ENCODE assay signal across 8 cellular contexts in the genomic region with DNA sequence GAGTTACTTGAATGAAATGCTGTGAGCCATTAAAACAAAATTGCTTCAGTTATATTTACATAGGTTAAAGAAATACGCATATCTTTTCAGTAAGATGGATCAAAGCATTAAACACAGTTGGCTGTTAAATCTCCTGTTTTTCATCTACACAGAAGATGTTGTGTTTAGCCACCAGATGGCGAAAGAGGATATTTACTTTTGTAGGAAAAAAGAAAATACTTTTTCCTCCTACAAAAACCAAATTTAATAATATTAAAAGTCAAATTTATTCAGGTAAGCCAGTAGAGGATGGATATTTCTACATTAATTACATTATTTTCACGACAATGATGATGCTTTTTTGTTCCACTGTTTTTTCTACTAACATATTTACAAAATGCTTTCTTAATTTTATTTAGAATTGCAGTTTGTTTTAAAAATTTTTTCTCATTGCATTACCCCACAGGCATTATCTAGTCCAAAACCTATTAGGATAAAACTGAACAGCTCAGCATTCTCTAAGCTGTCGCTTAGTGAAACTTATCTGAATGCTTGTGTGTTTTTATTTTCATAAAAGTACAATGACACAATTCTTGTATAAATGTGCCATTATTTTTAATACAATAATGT.
DNase-seq lines count a peak whose midpoint lies in the region; ATAC-seq and TF ChIP-seq lines count a peak whose summit lies in the region.

No MANE protein-coding gene starts in this region.

- no peaks in the 10 kb centered on the region for H3K27me3 Mint-ChIP-seq in WTC11 (ENCODE audit: low read depth)
- H3K27me3 Mint-ChIP-seq in natural killer cell treated with Interleukin-12 subunit alpha and Interleukin-12 subunit beta and Interleukin-15 and Interleukin-18, amount 100 ng/mL, for 72 hours, result no peaks in the 10 kb centered on the region
- H3K27me3 Mint-ChIP-seq in naive thymus-derived CD8-positive, alpha-beta T cell, result no peaks in the 10 kb centered on the region

- H3K27me3 ChIP-seq in right lobe of liver, result no peaks in the 10 kb centered on the region

- POLR2A ChIA-PET in WTC11 (lab: Charles Lee), result no interaction called here
- POLR2A ChIA-PET in naive thymus-derived CD8-positive, alpha-beta T cell (lab: Charles Lee), result no interaction called here

- TF ChIP-seq CTCF in WTC11 (IDR thresholded peaks at IDR 0.05) (0 out of 2 replicates have a peak, but pooled peaks have one; percentile 32), right lobe of liver (IDR thresholded peaks at IDR 0.05) (peak; percentile 37 to 60 (median 50))

- no peaks in the 10 kb centered on the region for H3K9me3 Mint-ChIP-seq in WTC11
- peaks cover 2% of the 10 kb centered on the region for H3K9me3 Mint-ChIP-seq in natural killer cell treated with Interleukin-12 subunit alpha and Interleukin-12 subunit beta and Interleukin-15 and Interleukin-18, amount 100 ng/mL, for 72 hours
- peaks cover 0 to 7% (median 0%) of the 10 kb centered on the region in 9 donors for H3K9me3 Mint-ChIP-seq in naive thymus-derived CD8-positive, alpha-beta T cell

- no peaks in the 10 kb centered on the region for H3K36me3 Mint-ChIP-seq in WTC11
- no peaks in the 10 kb centered on the region for H3K36me3 Mint-ChIP-seq in natural killer cell treated with Interleukin-12 subunit alpha and Interleukin-12 subunit beta and Interleukin-15 and Interleukin-18, amount 100 ng/mL, for 72 hours
- no peaks in the 10 kb centered on the region for H3K36me3 Mint-ChIP-seq in naive thymus-derived CD8-positive, alpha-beta T cell

- CTCF ChIA-PET in WTC11 (lab: Charles Lee), result no interaction called here

- H3K4me1 ChIP-seq in right lobe of liver, result no peaks in the 10 kb centered on the region

- DNase-seq in DMS53 (lab: John Stamatoyannopoulos, UW) (peak; percentile 85), LoVo (ENCODE audit: low spot score) (peak; percentile 9), WTC11 (ENCODE audit: low spot score) (no peak), right lobe of liver (no peak)
- no peak for DNase-seq in natural killer cell treated with Interleukin-12 subunit alpha and Interleukin-12 subunit beta and Interleukin-15 and Interleukin-18, amount 100 ng/mL, for 72 hours (ENCODE audit: low spot score)
- DNase-seq in activated CD8-positive, alpha-beta memory T cell treated with anti-CD3 and anti-CD28 coated beads, Interleukin-2, amount 50 U/mL, for 48 hours, result no peak
- no peak for DNase-seq in naive thymus-derived CD8-positive, alpha-beta T cell

- H3K27ac ChIP-seq in right lobe of liver, result no peak overlapping the region

- intact Hi-C loops in right lobe of liver (cut with DNase I), result no loop called here

- H3K27ac Mint-ChIP-seq in WTC11, result no peak overlapping the region
- H3K27ac Mint-ChIP-seq in natural killer cell treated with Interleukin-12 subunit alpha and Interleukin-12 subunit beta and Interleukin-15 and Interleukin-18, amount 100 ng/mL, for 72 hours, result no peak overlapping the region
- no peak overlapping the region for H3K27ac Mint-ChIP-seq in naive thymus-derived CD8-positive, alpha-beta T cell

- H3K4me3 ChIP-seq in right lobe of liver, result no peak overlapping the region

- WGBS in right lobe of liver (ENCODE audit: insufficient coverage, low coverage, low lambda C conversion rate, missing lambda C conversion rate), result 16% methylated on average over 4 of the region's 4 CpGs

- no peak for TF ChIP-seq POLR2A in right lobe of liver (IDR thresholded peaks at IDR 0.05)

- H3K4me3 Mint-ChIP-seq in WTC11, result no peak overlapping the region
- H3K4me3 Mint-ChIP-seq in natural killer cell treated with Interleukin-12 subunit alpha and Interleukin-12 subunit beta and Interleukin-15 and Interleukin-18, amount 100 ng/mL, for 72 hours, result no peak overlapping the region
- no peak overlapping the region for H3K4me3 Mint-ChIP-seq in naive thymus-derived CD8-positive, alpha-beta T cell

- H3K9me3 ChIP-seq in right lobe of liver, result no peaks in the 10 kb centered on the region

- H3K4me1 Mint-ChIP-seq in WTC11, result peaks cover 12% of the 10 kb centered on the region
- H3K4me1 Mint-ChIP-seq in natural killer cell treated with Interleukin-12 subunit alpha and Interleukin-12 subunit beta and Interleukin-15 and Interleukin-18, amount 100 ng/mL, for 72 hours (ENCODE audit: low read depth in 2 of 2), result no peaks in the 10 kb centered on the region
- no peaks in the 10 kb centered on the region for H3K4me1 Mint-ChIP-seq in naive thymus-derived CD8-positive, alpha-beta T cell

- ATAC-seq in WTC11 (no peak), right lobe of liver (peak in 3 of 4 donors; percentile 44 to 49 (median 48)), HG02571 (IDR thresholded peaks at IDR 0.05; ENCODE audit: unreplicated experiment) (no peak)
- no peak for ATAC-seq in natural killer cell treated with Interleukin-12 subunit alpha and Interleukin-12 subunit beta and Interleukin-15 and Interleukin-18, amount 100 ng/mL, for 72 hours
- ATAC-seq in naive thymus-derived CD8-positive, alpha-beta T cell, result no peak

- no peaks in the 10 kb centered on the region for H3K36me3 ChIP-seq in right lobe of liver

TF ChIP-seq in WTC11, 78 proteins besides CTCF, POLR2A, EP300 and RAD21:
- TF ChIP-seq TP53 (CRISPR knock-in tag; IDR thresholded peaks at IDR 0.05), result no peak
- TF ChIP-seq, protein P1, sequence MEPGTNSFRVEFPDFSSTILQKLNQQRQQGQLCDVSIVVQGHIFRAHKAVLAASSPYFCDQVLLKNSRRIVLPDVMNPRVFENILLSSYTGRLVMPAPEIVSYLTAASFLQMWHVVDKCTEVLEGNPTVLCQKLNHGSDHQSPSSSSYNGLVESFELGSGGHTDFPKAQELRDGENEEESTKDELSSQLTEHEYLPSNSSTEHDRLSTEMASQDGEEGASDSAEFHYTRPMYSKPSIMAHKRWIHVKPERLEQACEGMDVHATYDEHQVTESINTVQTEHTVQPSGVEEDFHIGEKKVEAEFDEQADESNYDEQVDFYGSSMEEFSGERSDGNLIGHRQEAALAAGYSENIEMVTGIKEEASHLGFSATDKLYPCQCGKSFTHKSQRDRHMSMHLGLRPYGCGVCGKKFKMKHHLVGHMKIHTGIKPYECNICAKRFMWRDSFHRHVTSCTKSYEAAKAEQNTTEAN (CRISPR knock-in tag; IDR thresholded peaks at IDR 0.05), result no peak
- TF ChIP-seq GRHL2 (CRISPR knock-in tag; IDR thresholded peaks at IDR 0.05; ENCODE audit: insufficient replicate concordance, severe bottlenecking), result no peak
- TF ChIP-seq, protein P2, sequence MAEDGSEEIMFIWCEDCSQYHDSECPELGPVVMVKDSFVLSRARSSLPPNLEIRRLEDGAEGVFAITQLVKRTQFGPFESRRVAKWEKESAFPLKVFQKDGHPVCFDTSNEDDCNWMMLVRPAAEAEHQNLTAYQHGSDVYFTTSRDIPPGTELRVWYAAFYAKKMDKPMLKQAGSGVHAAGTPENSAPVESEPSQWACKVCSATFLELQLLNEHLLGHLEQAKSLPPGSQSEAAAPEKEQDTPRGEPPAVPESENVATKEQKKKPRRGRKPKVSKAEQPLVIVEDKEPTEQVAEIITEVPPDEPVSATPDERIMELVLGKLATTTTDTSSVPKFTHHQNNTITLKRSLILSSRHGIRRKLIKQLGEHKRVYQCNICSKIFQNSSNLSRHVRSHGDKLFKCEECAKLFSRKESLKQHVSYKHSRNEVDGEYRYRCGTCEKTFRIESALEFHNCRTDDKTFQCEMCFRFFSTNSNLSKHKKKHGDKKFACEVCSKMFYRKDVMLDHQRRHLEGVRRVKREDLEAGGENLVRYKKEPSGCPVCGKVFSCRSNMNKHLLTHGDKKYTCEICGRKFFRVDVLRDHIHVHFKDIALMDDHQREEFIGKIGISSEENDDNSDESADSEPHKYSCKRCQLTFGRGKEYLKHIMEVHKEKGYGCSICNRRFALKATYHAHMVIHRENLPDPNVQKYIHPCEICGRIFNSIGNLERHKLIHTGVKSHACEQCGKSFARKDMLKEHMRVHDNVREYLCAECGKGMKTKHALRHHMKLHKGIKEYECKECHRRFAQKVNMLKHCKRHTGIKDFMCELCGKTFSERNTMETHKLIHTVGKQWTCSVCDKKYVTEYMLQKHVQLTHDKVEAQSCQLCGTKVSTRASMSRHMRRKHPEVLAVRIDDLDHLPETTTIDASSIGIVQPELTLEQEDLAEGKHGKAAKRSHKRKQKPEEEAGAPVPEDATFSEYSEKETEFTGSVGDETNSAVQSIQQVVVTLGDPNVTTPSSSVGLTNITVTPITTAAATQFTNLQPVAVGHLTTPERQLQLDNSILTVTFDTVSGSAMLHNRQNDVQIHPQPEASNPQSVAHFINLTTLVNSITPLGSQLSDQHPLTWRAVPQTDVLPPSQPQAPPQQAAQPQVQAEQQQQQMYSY (CRISPR knock-in tag; IDR thresholded peaks at IDR 0.05), result no peak
- no peak for TF ChIP-seq ZNF138 (CRISPR knock-in tag; conservative IDR thresholded peaks at IDR 0.05)
- TF ChIP-seq, protein P3, sequence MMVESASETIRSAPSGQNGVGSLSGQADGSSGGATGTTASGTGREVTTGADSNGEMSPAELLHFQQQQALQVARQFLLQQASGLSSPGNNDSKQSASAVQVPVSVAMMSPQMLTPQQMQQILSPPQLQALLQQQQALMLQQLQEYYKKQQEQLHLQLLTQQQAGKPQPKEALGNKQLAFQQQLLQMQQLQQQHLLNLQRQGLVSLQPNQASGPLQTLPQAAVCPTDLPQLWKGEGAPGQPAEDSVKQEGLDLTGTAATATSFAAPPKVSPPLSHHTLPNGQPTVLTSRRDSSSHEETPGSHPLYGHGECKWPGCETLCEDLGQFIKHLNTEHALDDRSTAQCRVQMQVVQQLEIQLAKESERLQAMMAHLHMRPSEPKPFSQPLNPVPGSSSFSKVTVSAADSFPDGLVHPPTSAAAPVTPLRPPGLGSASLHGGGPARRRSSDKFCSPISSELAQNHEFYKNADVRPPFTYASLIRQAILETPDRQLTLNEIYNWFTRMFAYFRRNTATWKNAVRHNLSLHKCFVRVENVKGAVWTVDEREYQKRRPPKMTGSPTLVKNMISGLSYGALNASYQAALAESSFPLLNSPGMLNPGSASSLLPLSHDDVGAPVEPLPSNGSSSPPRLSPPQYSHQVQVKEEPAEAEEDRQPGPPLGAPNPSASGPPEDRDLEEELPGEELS (CRISPR knock-in tag; IDR thresholded peaks at IDR 0.05), result no peak
- no peak for TF ChIP-seq TEAD1 (CRISPR knock-in tag; IDR thresholded peaks at IDR 0.05)
- TF ChIP-seq, protein P4, sequence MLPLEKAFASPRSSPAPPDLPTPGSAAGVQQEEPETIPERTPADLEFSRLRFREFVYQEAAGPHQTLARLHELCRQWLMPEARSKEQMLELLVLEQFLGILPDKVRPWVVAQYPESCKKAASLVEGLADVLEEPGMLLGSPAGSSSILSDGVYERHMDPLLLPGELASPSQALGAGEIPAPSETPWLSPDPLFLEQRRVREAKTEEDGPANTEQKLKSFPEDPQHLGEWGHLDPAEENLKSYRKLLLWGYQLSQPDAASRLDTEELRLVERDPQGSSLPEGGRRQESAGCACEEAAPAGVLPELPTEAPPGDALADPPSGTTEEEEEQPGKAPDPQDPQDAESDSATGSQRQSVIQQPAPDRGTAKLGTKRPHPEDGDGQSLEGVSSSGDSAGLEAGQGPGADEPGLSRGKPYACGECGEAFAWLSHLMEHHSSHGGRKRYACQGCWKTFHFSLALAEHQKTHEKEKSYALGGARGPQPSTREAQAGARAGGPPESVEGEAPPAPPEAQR (CRISPR knock-in tag; IDR thresholded peaks at IDR 0.05), result no peak

Comparison
In these comparisons a context has a peak if more than half of its experiments do, and no peak if none do; other contexts are left out.
1. DNase-seq: peak in DMS53 (single experiment) and LoVo (single experiment); none in WTC11 (single experiment), right lobe of liver (0 of 3), natural killer cell treated with Interleukin-12 subunit alpha and Interleukin-12 subunit beta and Interleukin-15 and Interleukin-18, amount 100 ng/mL, for 72 hours (single experiment), activated CD8-positive, alpha-beta memory T cell treated with anti-CD3 and anti-CD28 coated beads, Interleukin-2, amount 50 U/mL, for 48 hours (single experiment) and naive thymus-derived CD8-positive, alpha-beta T cell (0 of 10).
2. ATAC-seq: peak in right lobe of liver (3 of 4); none in WTC11 (single experiment), HG02571 (single experiment), natural killer cell treated with Interleukin-12 subunit alpha and Interleukin-12 subunit beta and Interleukin-15 and Interleukin-18, amount 100 ng/mL, for 72 hours (0 of 2) and naive thymus-derived CD8-positive, alpha-beta T cell (0 of 2).